ENCODE assay signal across 3 cellular contexts in the genomic region with DNA sequence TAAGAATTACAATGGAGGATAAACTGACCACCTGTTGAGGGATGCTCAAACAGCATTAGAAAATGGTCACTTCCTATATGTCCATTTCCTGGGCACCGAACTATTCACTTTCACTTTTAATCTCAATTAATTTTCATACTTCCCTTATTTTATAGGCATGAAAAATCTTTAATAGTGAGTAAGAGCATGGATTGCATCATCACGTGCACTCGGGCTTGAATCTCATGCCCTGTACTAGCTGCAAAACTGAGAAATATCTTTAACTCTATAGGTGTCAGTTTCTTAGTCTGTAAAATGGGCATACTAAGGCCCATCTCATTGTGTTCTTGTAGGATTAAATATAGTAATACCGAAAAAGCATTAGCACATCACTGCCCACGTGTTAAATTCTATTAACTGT.
TF ChIP-seq lines count a peak whose summit lies in the region.

No MANE protein-coding gene starts in this region.

TF ChIP-seq in IMR-90, 13 proteins besides CTCF, POLR2A, EP300 and RAD21:
- TF ChIP-seq CEBPB (IDR thresholded peaks at IDR 0.05; ENCODE audit: low read depth, low read length) (peak; percentile 69), FOS (IDR thresholded peaks at IDR 0.05; ENCODE audit: low read depth, low read length) (no peak), SMC3 (IDR thresholded peaks at IDR 0.05; ENCODE audit: low read depth, low read length) (no peak), NFE2L2 (IDR thresholded peaks at IDR 0.05; ENCODE audit: low read depth, low read length) (no peak), MAFK (IDR thresholded peaks at IDR 0.05; ENCODE audit: low read depth, low read length) (no peak)

TF ChIP-seq in H1, 55 proteins besides CTCF, POLR2A, EP300 and RAD21:
- no peak for TF ChIP-seq JUND (IDR thresholded peaks at IDR 0.05; ENCODE audit: low read length)
- peak; percentile 51; the same call in 1 of the 2 replicates for TF ChIP-seq CEBPB (IDR thresholded peaks at IDR 0.05; ENCODE audit: low read depth, low read length)

TF ChIP-seq in GM23338, 12 proteins besides CTCF, POLR2A, EP300 and RAD21:
- no peak for TF ChIP-seq NANOG (IDR thresholded peaks at IDR 0.05; ENCODE audit: borderline replicate concordance)
- TF ChIP-seq STAT1 (IDR thresholded peaks at IDR 0.05; ENCODE audit: unreplicated experiment) = no peak
- TF ChIP-seq, protein P1, sequence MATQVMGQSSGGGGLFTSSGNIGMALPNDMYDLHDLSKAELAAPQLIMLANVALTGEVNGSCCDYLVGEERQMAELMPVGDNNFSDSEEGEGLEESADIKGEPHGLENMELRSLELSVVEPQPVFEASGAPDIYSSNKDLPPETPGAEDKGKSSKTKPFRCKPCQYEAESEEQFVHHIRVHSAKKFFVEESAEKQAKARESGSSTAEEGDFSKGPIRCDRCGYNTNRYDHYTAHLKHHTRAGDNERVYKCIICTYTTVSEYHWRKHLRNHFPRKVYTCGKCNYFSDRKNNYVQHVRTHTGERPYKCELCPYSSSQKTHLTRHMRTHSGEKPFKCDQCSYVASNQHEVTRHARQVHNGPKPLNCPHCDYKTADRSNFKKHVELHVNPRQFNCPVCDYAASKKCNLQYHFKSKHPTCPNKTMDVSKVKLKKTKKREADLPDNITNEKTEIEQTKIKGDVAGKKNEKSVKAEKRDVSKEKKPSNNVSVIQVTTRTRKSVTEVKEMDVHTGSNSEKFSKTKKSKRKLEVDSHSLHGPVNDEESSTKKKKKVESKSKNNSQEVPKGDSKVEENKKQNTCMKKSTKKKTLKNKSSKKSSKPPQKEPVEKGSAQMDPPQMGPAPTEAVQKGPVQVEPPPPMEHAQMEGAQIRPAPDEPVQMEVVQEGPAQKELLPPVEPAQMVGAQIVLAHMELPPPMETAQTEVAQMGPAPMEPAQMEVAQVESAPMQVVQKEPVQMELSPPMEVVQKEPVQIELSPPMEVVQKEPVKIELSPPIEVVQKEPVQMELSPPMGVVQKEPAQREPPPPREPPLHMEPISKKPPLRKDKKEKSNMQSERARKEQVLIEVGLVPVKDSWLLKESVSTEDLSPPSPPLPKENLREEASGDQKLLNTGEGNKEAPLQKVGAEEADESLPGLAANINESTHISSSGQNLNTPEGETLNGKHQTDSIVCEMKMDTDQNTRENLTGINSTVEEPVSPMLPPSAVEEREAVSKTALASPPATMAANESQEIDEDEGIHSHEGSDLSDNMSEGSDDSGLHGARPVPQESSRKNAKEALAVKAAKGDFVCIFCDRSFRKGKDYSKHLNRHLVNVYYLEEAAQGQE (IDR thresholded peaks at IDR 0.05; ENCODE audit: unreplicated experiment) = no peak
- no peak for TF ChIP-seq ZNF114 (CRISPR knock-in tag; IDR thresholded peaks at IDR 0.05)
- no peak for TF ChIP-seq CREB1 (CRISPR knock-in tag; IDR thresholded peaks at IDR 0.05; ENCODE audit: low read depth)
